In genomic region chr11:122229078-122229477, GRCh38 we compare ENCODE assay signal across 16 cellular contexts.
DNase-seq lines count a peak whose midpoint lies in the region; ATAC-seq and TF ChIP-seq lines count a peak whose summit lies in the region.
"Had no signal": no experiment of that assay in that cellular context is flagged by ENCODE, and none has a peak within 500 bp of the region (broad histone marks: within the 10 kb centered on the region; RNA-seq: fewer than 3 reads in every experiment).

No MANE protein-coding gene starts in this region.

- H3K27me3 ChIP-seq in BJ (ENCODE audit: control insufficient read depth, insufficient read depth, low read length): no peaks in the 10 kb centered on the region
- H3K27me3 ChIP-seq in left ventricle myocardium inferior (ENCODE audit: low read depth): no peaks in the 10 kb centered on the region

- H3K4me1 Mint-ChIP-seq in activated naive CD8-positive, alpha-beta T cell treated with anti-CD3 and anti-CD28 coated beads for 36 hours: no peaks in the 10 kb centered on the region

- intact Hi-C loops in left ventricle myocardium inferior (cut with micrococcal nuclease): no loop called here

- ATAC-seq in HG03521 (IDR thresholded peaks at IDR 0.05; ENCODE audit: unreplicated experiment): no peak
- ATAC-seq: activated CD4-positive, CD25-positive, alpha-beta regulatory T cell treated with anti-CD3 and anti-CD28 coated beads, Interleukin-2, amount 50 U/mL, for 24 hours had no signal

- DNase-seq in BJ (ENCODE audit: low read depth) (peak; percentile 64), RPMI7951 (ENCODE audit: low read depth) (peak; percentile 89), left ventricle myocardium inferior (no peak), pons (ENCODE audit: low spot score) (peak; percentile 66), GM13976 (ENCODE audit: low spot score) (no peak), NCI-H82 (lab: John Stamatoyannopoulos, UW) (no peak)
- no peak for DNase-seq in activated naive CD8-positive, alpha-beta T cell treated with anti-CD3 and anti-CD28 coated beads for 36 hours
- DNase-seq: activated T-cell treated with anti-CD3 and anti-CD28 coated beads, Interleukin-2, amount 50 U/mL, for 1 hour; AML-193; DMS79 treated with DMSO at 0.1 percent for 48 hours; effector CD4-positive, alpha-beta T cell; MM.1S; occipital lobe; stimulated activated CD8-positive, alpha-beta memory T cell treated with anti-CD3 and anti-CD28 coated beads, Interleukin-4, amount 100 ng/mL, for 48 hours had no signal

- peak overlapping the region; percentile 63 for H3K27ac ChIP-seq in left ventricle myocardium inferior (replicated peaks)

- H3K4me3 Mint-ChIP-seq in activated naive CD8-positive, alpha-beta T cell treated with anti-CD3 and anti-CD28 coated beads for 36 hours: no peak overlapping the region

- in situ Hi-C loops in GM13976 (cut with MboI; ENCODE audit: low sequenced_read_pairs, unreplicated experiment): no loop called here

- H3K36me3 ChIP-seq in BJ (ENCODE audit: control insufficient read depth, insufficient read depth, low read length): no peaks in the 10 kb centered on the region
- H3K36me3 ChIP-seq in left ventricle myocardium inferior: no peaks in the 10 kb centered on the region

- peaks cover 9% of the 10 kb centered on the region for H3K27me3 Mint-ChIP-seq in activated naive CD8-positive, alpha-beta T cell treated with anti-CD3 and anti-CD28 coated beads for 36 hours

- H3K36me3 Mint-ChIP-seq in activated naive CD8-positive, alpha-beta T cell treated with anti-CD3 and anti-CD28 coated beads for 36 hours: no peaks in the 10 kb centered on the region

- no peaks in the 10 kb centered on the region for H3K9me3 ChIP-seq in left ventricle myocardium inferior (replicated peaks)

- H3K4me1 ChIP-seq in left ventricle myocardium inferior: peaks cover 21% of the 10 kb centered on the region

- no peaks in the 10 kb centered on the region for H3K9me3 Mint-ChIP-seq in activated naive CD8-positive, alpha-beta T cell treated with anti-CD3 and anti-CD28 coated beads for 36 hours

- POLR2A ChIA-PET in BJ (lab: Charles Lee): no interaction called here

- H3K27ac Mint-ChIP-seq in activated naive CD8-positive, alpha-beta T cell treated with anti-CD3 and anti-CD28 coated beads for 36 hours: no peak overlapping the region

- CTCF ChIA-PET in BJ (lab: Yijun Ruan, JAX): interaction anchor here (1.4 to 6.6 kb wide), 3 partner anchors 11 to 574 kb away, joined by 3 to 56 read pairs (median 5); no protein-coding TSS in a partner anchor

- TF ChIP-seq CTCF in BJ (IDR thresholded peaks at IDR 0.05; ENCODE audit: insufficient read depth, low read depth, low read length) (no peak), left ventricle myocardium inferior (IDR thresholded peaks at IDR 0.05; ENCODE audit: borderline replicate concordance) (no peak), GM13976 (IDR thresholded peaks at IDR 0.05; ENCODE audit: borderline replicate concordance, control extremely low read depth, extremely low read depth, insufficient read depth, missing control alignments) (no peak)

- no peak overlapping the region for H3K4me3 ChIP-seq in BJ (ENCODE audit: low read depth, low read length)
- no peak overlapping the region for H3K4me3 ChIP-seq in left ventricle myocardium inferior

Comparison
In these comparisons a context has a peak if more than half of its experiments do, and no peak if none do; other contexts are left out.
1. DNase-seq: peak in BJ (single experiment), RPMI7951 (single experiment) and pons (single experiment); none in left ventricle myocardium inferior (single experiment), GM13976 (single experiment), activated naive CD8-positive, alpha-beta T cell treated with anti-CD3 and anti-CD28 coated beads for 36 hours (single experiment) and NCI-H82 (single experiment).